Comparison of ENCODE assay signal across 9 cellular contexts in genomic region chr19:27774827-27775226, GRCh38.
DNase-seq lines count a peak whose midpoint lies in the region; ATAC-seq and TF ChIP-seq lines count a peak whose summit lies in the region.
"Had no signal": no experiment of that assay in that cellular context is flagged by ENCODE, and none has a peak within 500 bp of the region (broad histone marks: within the 10 kb centered on the region; RNA-seq: fewer than 3 reads in every experiment).

No MANE protein-coding gene starts in this region.

- no peak overlapping the region for H3K27ac Mint-ChIP-seq in activated naive CD4-positive, alpha-beta T cell treated with anti-CD3 and anti-CD28 coated beads, Interleukin-2, amount 10 ng/mL, durations not matched to agents 7 days and 5 days

- H3K4me3 Mint-ChIP-seq in activated naive CD4-positive, alpha-beta T cell treated with anti-CD3 and anti-CD28 coated beads, Interleukin-2, amount 10 ng/mL, durations not matched to agents 7 days and 5 days: no peak overlapping the region
- H3K4me3 Mint-ChIP-seq: central memory CD8-positive, alpha-beta T cell had no signal

- H3K27me3 Mint-ChIP-seq in activated naive CD4-positive, alpha-beta T cell treated with anti-CD3 and anti-CD28 coated beads, Interleukin-2, amount 10 ng/mL, durations not matched to agents 7 days and 5 days: no peaks in the 10 kb centered on the region
- H3K27me3 Mint-ChIP-seq: central memory CD8-positive, alpha-beta T cell had no signal

- no peak for TF ChIP-seq POLR2A in GM18505 (IDR thresholded peaks at IDR 0.05; ENCODE audit: borderline replicate concordance, extremely low read depth, insufficient read depth, insufficient read length)

- DNase-seq in activated naive CD4-positive, alpha-beta T cell treated with anti-CD3 and anti-CD28 coated beads, Interleukin-2, amount 10 ng/mL, durations not matched to agents 7 days and 5 days: peak; percentile 52
- DNase-seq in activated naive CD4-positive, alpha-beta T cell (lab: John Stamatoyannopoulos, UW): no peak
- DNase-seq in LHCN-M2 (ENCODE audit: low read depth): peak; percentile 27
- DNase-seq in amniotic epithelial cell (ENCODE audit: low read depth): peak; percentile 10
- DNase-seq in retinal pigment epithelial cell (ENCODE audit: low read depth): no peak
- DNase-seq in globus pallidus (ENCODE audit: low spot score): no peak
- no peak for DNase-seq in posterior cingulate gyrus

- CTCF ChIA-PET in activated naive CD4-positive, alpha-beta T cell treated with anti-CD3 and anti-CD28 coated beads, Interleukin-2, amount 10 ng/mL, durations not matched to agents 7 days and 5 days (lab: Charles Lee): no interaction called here

- H3K36me3 Mint-ChIP-seq in activated naive CD4-positive, alpha-beta T cell treated with anti-CD3 and anti-CD28 coated beads, Interleukin-2, amount 10 ng/mL, durations not matched to agents 7 days and 5 days: peaks cover 27% of the 10 kb centered on the region

- TF ChIP-seq CTCF in retinal pigment epithelial cell (conservative IDR thresholded peaks at IDR 0.05; ENCODE audit: low read depth, low read length): peak; percentile 48

- H3K4me1 Mint-ChIP-seq in activated naive CD4-positive, alpha-beta T cell treated with anti-CD3 and anti-CD28 coated beads, Interleukin-2, amount 10 ng/mL, durations not matched to agents 7 days and 5 days: no peaks in the 10 kb centered on the region

- peaks cover 78% of the 10 kb centered on the region for H3K9me3 Mint-ChIP-seq in activated naive CD4-positive, alpha-beta T cell treated with anti-CD3 and anti-CD28 coated beads, Interleukin-2, amount 10 ng/mL, durations not matched to agents 7 days and 5 days

- no peak for ATAC-seq in GM18505 (IDR thresholded peaks at IDR 0.05; ENCODE audit: unreplicated experiment)

- intact Hi-C loops in posterior cingulate gyrus (cut with DNase I): no loop called here

- no peak overlapping the region for H3K4me3 ChIP-seq in retinal pigment epithelial cell (ENCODE audit: low read length)

Comparison
In these comparisons a context has a peak if more than half of its experiments do, and no peak if none do; other contexts are left out.
1. DNase-seq: peak in activated naive CD4-positive, alpha-beta T cell treated with anti-CD3 and anti-CD28 coated beads, Interleukin-2, amount 10 ng/mL, durations not matched to agents 7 days and 5 days (single experiment), LHCN-M2 (single experiment) and amniotic epithelial cell (single experiment); none in activated naive CD4-positive, alpha-beta T cell (0 of 4), retinal pigment epithelial cell (single experiment), globus pallidus (single experiment) and posterior cingulate gyrus (0 of 10).